In genomic region chr2:39436592-39437521, GRCh38 we compare ENCODE assay signal across 8 cellular contexts. TPM values are rescaled to one million over a fixed set of nuclear protein-coding genes. Genes with fewer than 3 reads are reported as not detected.
DNase-seq lines count a peak whose midpoint lies in the region; FAIRE-seq and TF ChIP-seq lines count a peak whose summit lies in the region.

TSS of gene MAP4K3 (minus strand) at chr2:39437285. CDS start at chr2:39436987, 298 bp downstream.

- TF ChIP-seq RAD21 in H1 (IDR thresholded peaks at IDR 0.05 in 1 of 2, conservative IDR thresholded peaks at IDR 0.05 in 1 of 2; ENCODE audit: low read depth in 2 of 2, low read length in 2 of 2): peak in 1 of 2 experiments; percentile 7; a peak in 1 of 4 replicates

- peaks cover 14% of the 10 kb centered on the region for H3K23me2 ChIP-seq in H1 (ENCODE audit: low read depth, low read length)

- no peak within 1 kb of the TSS for H2BK120ac ChIP-seq in H1 (replicated peaks; ENCODE audit: low read depth, low read length)
- H2BK120ac ChIP-seq in mesenchymal stem cell (ENCODE audit: low read depth, low read length): peak within 1 kb of the TSS; percentile 97

- POLR2A ChIA-PET in H1 (lab: Charles Lee; ENCODE audit: partially characterized antibody): interaction anchor here (0.6 to 1.7 kb wide), 12 partner anchors 10 to 685 kb away, joined by 3 to 6 read pairs (median 3); partner anchors contain the start of genes SOS1 and SRSF7

- H3K4me2 ChIP-seq in H1 (ENCODE audit: insufficient read depth in 1 of 2, low read depth in 2 of 2, low read length in 2 of 2) (peak within 1 kb of the TSS; percentile 91 to 92), mesenchymal stem cell (ENCODE audit: low read length, poor library complexity, severe bottlenecking) (peak within 1 kb of the TSS; percentile 96)

- peak within 1 kb of the TSS; percentile 87 for H3K4ac ChIP-seq in H1 (replicated peaks; ENCODE audit: insufficient read length, low read depth, low read length)
- peak within 1 kb of the TSS; percentile 86 to 93 for H3K4ac ChIP-seq in mesenchymal stem cell (ENCODE audit: low read depth in 1 of 2, low read length in 2 of 2)

- peak within 1 kb of the TSS; percentile 83 for H2AFZ ChIP-seq in H1 (ENCODE audit: low read length)
- peak within 1 kb of the TSS; percentile 84 for H2AFZ ChIP-seq in mesenchymal stem cell (ENCODE audit: low read depth, low read length)

- H3K4me3 ChIP-seq in H1 (ENCODE audit: extremely low read depth in 1 of 4, insufficient read depth in 2 of 4, low read depth in 3 of 4, low read length in 4 of 4): peak within 1 kb of the TSS; percentile 57 to 93 (median 80)
- peak within 1 kb of the TSS; percentile 84 to 94 for H3K4me3 ChIP-seq in mesenchymal stem cell (ENCODE audit: insufficient read depth in 1 of 2, low read depth in 1 of 2, low read length in 2 of 2)

- H2BK5ac ChIP-seq in H1 (ENCODE audit: low read depth, low read length) (peak within 1 kb of the TSS; percentile 29; the same call in 1 of the 2 replicates), mesenchymal stem cell (ENCODE audit: low read depth, low read length, poor library complexity, severe bottlenecking) (peak within 1 kb of the TSS; percentile 76)

- H4K91ac ChIP-seq in H1 (replicated peaks; ENCODE audit: insufficient read length, low read length): no peak within 1 kb of the TSS
- peak within 1 kb of the TSS; percentile 98 for H4K91ac ChIP-seq in mesenchymal stem cell (ENCODE audit: low read length)

- no peak for FAIRE-seq in H1 (lab: Jason Lieb, UNC)

- peak within 1 kb of the TSS; percentile 9 for H4K5ac ChIP-seq in H1 (ENCODE audit: insufficient read length, low read depth, low read length)

- H3K36me3 ChIP-seq in H1 (ENCODE audit: control insufficient read depth in 2 of 4, insufficient read depth in 4 of 4, low read length in 3 of 4) (no peaks in the 10 kb centered on the region), mesenchymal stem cell (ENCODE audit: control insufficient read depth in 1 of 2, insufficient read depth in 2 of 2, low read depth in 1 of 2, low read length in 2 of 2) (no peaks in the 10 kb centered on the region)

- H2BK12ac ChIP-seq in H1 (ENCODE audit: low read depth, low read length) (peak within 1 kb of the TSS; percentile 62; the same call in 1 of the 2 replicates), mesenchymal stem cell (ENCODE audit: low read length in 2 of 2) (peak within 1 kb of the TSS; percentile 18 to 79)

- WGBS in H1 (ENCODE audit: extremely low coverage in 1 of 2, insufficient coverage in 1 of 2, insufficient read length in 1 of 2, insufficient replicate concordance in 2 of 2, low coverage in 1 of 2, low lambda C conversion rate in 2 of 2, missing lambda C conversion rate in 1 of 2), 2 experiments: 2% methylated on average over 54 of the region's 109 CpGs; no CpG with 5 or more reads in 1 of the 2 experiments
- WGBS in mesenchymal stem cell: under 1% methylated on average over 79 of the region's 109 CpGs

- H2BK20ac ChIP-seq in H1 (ENCODE audit: low read length): no peak within 1 kb of the TSS

- peak within 1 kb of the TSS; percentile 17 for H3K56ac ChIP-seq in H1 (replicated peaks; ENCODE audit: insufficient read length, low read depth, low read length)

- H2BK15ac ChIP-seq in H1 (ENCODE audit: low read length): no peak within 1 kb of the TSS; the same call in 1 of the 2 replicates
- peak within 1 kb of the TSS; percentile 88 for H2BK15ac ChIP-seq in mesenchymal stem cell (ENCODE audit: low read depth, poor library complexity, severe bottlenecking)

- H4K8ac ChIP-seq in H1 (ENCODE audit: extremely low read depth, insufficient read depth, low read length) (peak within 1 kb of the TSS; percentile 97), mesenchymal stem cell (ENCODE audit: low read length) (peak within 1 kb of the TSS; percentile 87)

- peak; percentile 81 for DNase-seq in CMK (ENCODE audit: low read depth)
- DNase-seq in GM20000 (ENCODE audit: low spot score): peak; percentile 92
- DNase-seq in HT-29 (ENCODE audit: low spot score): peak; percentile 90
- peak; percentile 89 for DNase-seq in NOMO-1 treated with DMSO at 0.1 percent for 48 hours (lab: John Stamatoyannopoulos, UW; ENCODE audit: unreplicated experiment)
- peak; percentile 65 to 71 (median 70) for DNase-seq in activated CD8-positive, alpha-beta memory T cell treated with anti-CD3 and anti-CD28 coated beads for 48 hours (ENCODE audit: low read depth in 2 of 3, low spot score in 2 of 3)
- DNase-seq in H1 (ENCODE audit: low read depth in 1 of 2, low spot score in 2 of 2): peak; percentile 87 to 96
- DNase-seq in mesenchymal stem cell: peak; percentile 96
- peak; percentile 52 for DNase-seq in stimulated activated CD8-positive, alpha-beta memory T cell treated with anti-CD3 and anti-CD28 coated beads, Interleukin-12 subunit alpha, Interleukin-12 subunit beta, amount 100 ng/mL, for 24 hours (ENCODE audit: extremely low read depth)

- TF ChIP-seq CTCF in GM20000 (IDR thresholded peaks at IDR 0.05; ENCODE audit: extremely low read depth, missing control alignments) (no peak), H1 (IDR thresholded peaks at IDR 0.05; ENCODE audit: control extremely low read depth in 1 of 3, insufficient read depth in 1 of 3, low read depth in 1 of 3, low read length in 3 of 3) (no peak; a peak in 1 of 4 replicates)

- H3K23ac ChIP-seq in H1 (ENCODE audit: insufficient read length) (no peak within 1 kb of the TSS), mesenchymal stem cell (ENCODE audit: low read length in 2 of 2) (peak within 1 kb of the TSS in 1 of 2 experiments; percentile 81)

- CTCF ChIA-PET in H1 (lab: Charles Lee; ENCODE audit: partially characterized antibody): interaction anchor here (0.5 to 1.0 kb wide), 3 partner anchors 23 to 270 kb away, joined by 3 to 4 read pairs (median 3); no protein-coding TSS in a partner anchor

- H3K4me1 ChIP-seq in H1 (replicated peaks in 1 of 4; ENCODE audit: control insufficient read depth in 3 of 4, insufficient read depth in 4 of 4, low read length in 3 of 4) (peaks cover 2 to 11% (median 5%) of the 10 kb centered on the region in 4 experiments), mesenchymal stem cell (ENCODE audit: control insufficient read depth, insufficient read depth, low read depth, low read length) (peaks cover 4% of the 10 kb centered on the region)

- H3K27ac ChIP-seq in H1 (ENCODE audit: low read depth, low read length) (peak within 1 kb of the TSS; percentile 66), mesenchymal stem cell (ENCODE audit: low read length, poor library complexity, severe bottlenecking) (peak within 1 kb of the TSS; percentile 84)

- peak in 1 of 2 experiments; percentile 81; a peak in 2 of 3 replicates for TF ChIP-seq POLR2A in H1 (IDR thresholded peaks at IDR 0.05; ENCODE audit: control extremely low read depth in 1 of 2, low read depth in 2 of 2, low read length in 2 of 2)

- H3K18ac ChIP-seq in H1 (ENCODE audit: extremely low read depth, low read length): peak within 1 kb of the TSS; percentile 71; the same call in 1 of the 2 replicates
- peak within 1 kb of the TSS; percentile 93 to 96 for H3K18ac ChIP-seq in mesenchymal stem cell (ENCODE audit: low read depth in 1 of 2, low read length in 2 of 2)

- H3K79me2 ChIP-seq in H1 (ENCODE audit: control insufficient read depth in 1 of 2, insufficient read depth in 2 of 2, low read length in 2 of 2): peaks cover 22 to 47% of the 10 kb centered on the region in 2 experiments

- H3K79me1 ChIP-seq in H1 (ENCODE audit: low read depth, low read length) (peaks cover 4% of the 10 kb centered on the region; the same call in 1 of the 2 replicates), mesenchymal stem cell (replicated peaks; ENCODE audit: low read length, poor library complexity, severe bottlenecking) (peaks cover 6% of the 10 kb centered on the region)

- no peak within 1 kb of the TSS for H2AK5ac ChIP-seq in H1 (ENCODE audit: low read depth, low read length)
- H2AK5ac ChIP-seq in mesenchymal stem cell (ENCODE audit: low read length, severe bottlenecking): peak within 1 kb of the TSS; percentile 61

- H3K27me3 ChIP-seq in H1 (replicated peaks in 1 of 4; ENCODE audit: control insufficient read depth in 3 of 4, extremely low read depth in 1 of 4, insufficient read depth in 3 of 4, low read length in 3 of 4) (no peaks in the 10 kb centered on the region), mesenchymal stem cell (ENCODE audit: control insufficient read depth in 1 of 2, insufficient read depth in 1 of 2, low read length in 2 of 2) (no peaks in the 10 kb centered on the region)

- H3K9me3 ChIP-seq in H1 (ENCODE audit: insufficient read depth in 2 of 2, low read depth in 1 of 2, low read length in 1 of 2) (no peaks in the 10 kb centered on the region), mesenchymal stem cell (ENCODE audit: control insufficient read depth, low read length) (no peaks in the 10 kb centered on the region)

- peak within 1 kb of the TSS; percentile 98 for H3K14ac ChIP-seq in H1 (ENCODE audit: insufficient read length)
- peak within 1 kb of the TSS; percentile 28 to 96 for H3K14ac ChIP-seq in mesenchymal stem cell (ENCODE audit: low read length in 2 of 2)

- 0 out of 3 replicates have a peak, but pooled peaks of 1 of the 2 experiments have one; percentile 10 for TF ChIP-seq EP300 in H1 (IDR thresholded peaks at IDR 0.05; ENCODE audit: borderline replicate concordance in 1 of 2, low read depth in 2 of 2, low read length in 2 of 2)

- H4K20me1 ChIP-seq in H1 (replicated peaks in 1 of 2; ENCODE audit: control insufficient read depth in 1 of 2, insufficient read depth in 2 of 2, low read length in 2 of 2): peaks cover 11 to 15% of the 10 kb centered on the region in 2 experiments

- H3K9ac ChIP-seq in H1 (replicated peaks in 1 of 4; ENCODE audit: extremely low read depth in 1 of 4, low read depth in 3 of 4, low read length in 3 of 4) (peak within 1 kb of the TSS; percentile 65 to 94 (median 76)), mesenchymal stem cell (ENCODE audit: low read length) (peak within 1 kb of the TSS; percentile 92)

TF ChIP-seq in H1, 55 proteins besides CTCF, POLR2A, EP300 and RAD21 (continues in another document):
- TF ChIP-seq YY1 (IDR thresholded peaks at IDR 0.05; ENCODE audit: low read depth, low read length) (peak; percentile 90), KDM4A (IDR thresholded peaks at IDR 0.05; ENCODE audit: low read depth, low read length, severe bottlenecking) (peak; percentile 80), HDAC2 (IDR thresholded peaks at IDR 0.05; ENCODE audit: borderline replicate concordance in 1 of 2, low read depth in 2 of 2, low read length in 2 of 2) (0 out of 4 replicates have a peak, but pooled peaks have one; percentile 31 to 78)

RNA-seq across cellular contexts. Expression of gene MAP4K3, which starts in this region (rescaled TPM):
- 44.8 and 50.5 TPM in 2 replicates for total RNA-seq in HT-29 (2014; rRNA removed; shearing (Covaris generic))
- 63.0 and 70.8 TPM in 2 replicates for total RNA-seq in H1 (2021; fragmentation: NEBNext Ultra II Directional; extraction: Animal tissue kit (Norgen Biotek cat#: 25700))
- polyA plus RNA-seq in H1 (2011; rRNA removed): 6.5 and 11.4 TPM in 2 replicates
- 15.2 TPM for polyA plus RNA-seq in H1 (2011; cell fraction: cytosol; rRNA removed)
- polyA plus RNA-seq in H1 (2011; cell fraction: nucleus; rRNA removed): 8.8 TPM
- polyA plus RNA-seq in H1 (2012, experiment 1 of 2): 10.3 to 26.4 TPM (median 13.9 TPM) in 4 replicates
- polyA plus RNA-seq in H1 (2012, experiment 2 of 2): 1.4 TPM
- polyA plus RNA-seq in H1 (2013, experiment 1 of 2): 20.4 TPM
- 20.5 TPM for polyA plus RNA-seq in H1 (2013, experiment 2 of 2)
- polyA minus RNA-seq in H1 (2011; rRNA and poly(A)+ RNA removed): 15.3 and 26.3 TPM in 2 replicates
- 14.1 TPM for polyA minus RNA-seq in H1 (2011; cell fraction: cytosol; rRNA and poly(A)+ RNA removed)
- 47.5 TPM for polyA minus RNA-seq in H1 (2011; cell fraction: nucleus; rRNA and poly(A)+ RNA removed)
- polyA plus RNA-seq in mesenchymal stem cell (2013, experiment 1 of 2): 31.1 TPM
- 32.2 TPM for polyA plus RNA-seq in mesenchymal stem cell (2013, experiment 2 of 2)

Comparison
In these comparisons a context has a peak if more than half of its experiments do, and no peak if none do; other contexts are left out.
1. Peak in every context shown above with its lines: DNase-seq, H3K4me3 ChIP-seq and H3K27ac ChIP-seq.